ENCODE assay signal across 21 cellular contexts in the genomic region with DNA sequence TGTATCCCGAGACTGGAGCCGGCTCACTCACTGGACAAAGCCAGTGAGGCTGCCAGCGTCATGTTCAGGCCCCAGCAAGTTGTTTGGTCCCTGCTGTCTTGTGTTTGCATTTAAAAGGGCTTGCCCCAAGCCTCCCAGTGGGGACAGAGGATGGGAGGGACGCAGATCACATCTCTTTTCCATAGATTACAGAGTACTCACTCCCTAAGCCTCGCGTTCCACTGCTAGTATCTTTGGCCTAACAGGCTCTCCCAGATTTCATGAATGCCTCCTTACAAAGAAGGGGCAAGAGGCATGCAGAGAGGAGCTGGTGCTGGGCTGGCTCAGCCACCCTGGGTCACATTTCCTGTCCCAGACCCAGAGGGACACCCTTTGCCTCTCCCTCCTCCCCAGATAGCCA.
"Had no signal": no experiment of that assay in that cellular context is flagged by ENCODE, and none has a peak within 500 bp of the region (broad histone marks: within the 10 kb centered on the region; RNA-seq: fewer than 3 reads in every experiment).

No MANE protein-coding gene starts in this region.

- ATAC-seq: activated T-cell treated with anti-CD3 and anti-CD28 coated beads, Interleukin-2, amount 50 U/mL, for 4 hours; gastroesophageal sphincter; heart right ventricle; left lobe of liver; naive thymus-derived CD4-positive, alpha-beta T cell; stimulated activated naive B cell treated with anti-CD40 and anti-IgM and Interleukin-4, amounts not matched to agents 10 μg/mL and 1 μg/mL and 100 μg/mL, for 72 hours had no signal

- H3K4me3 ChIP-seq: colonic mucosa, dorsolateral prefrontal cortex, gastroesophageal sphincter, heart right ventricle, lung, prostate gland, transverse colon, vagina had no signal

- H3K27ac ChIP-seq: colonic mucosa, dorsolateral prefrontal cortex, epithelial cell of prostate, gastroesophageal sphincter, heart right ventricle, prostate gland, transverse colon, vagina, VCaP had no signal

- H3K36me3 ChIP-seq: colonic mucosa, gastroesophageal sphincter, heart right ventricle, prostate gland, transverse colon, vagina had no signal

- H3K4me3 Mint-ChIP-seq: activated CD4-positive, alpha-beta T cell treated with anti-CD3 and anti-CD28 coated beads, Interleukin-2, amount 10 ng/mL, durations not matched to agents 7 days and 5 days; activated naive CD4-positive, alpha-beta T cell treated with anti-CD3 and anti-CD28 coated beads, Interleukin-2, amount 10 ng/mL, durations not matched to agents 7 days and 5 days; activated T-cell treated with anti-CD3 and anti-CD28 coated beads, Interleukin-2, amount 50 U/mL, for 4 hours; naive thymus-derived CD4-positive, alpha-beta T cell; stimulated activated naive B cell treated with anti-CD40 and anti-IgM and Interleukin-4, amounts not matched to agents 10 μg/mL and 1 μg/mL and 100 μg/mL, for 72 hours had no signal

- H3K36me3 Mint-ChIP-seq: activated naive CD4-positive, alpha-beta T cell treated with anti-CD3 and anti-CD28 coated beads, Interleukin-2, amount 10 ng/mL, durations not matched to agents 7 days and 5 days; naive thymus-derived CD4-positive, alpha-beta T cell; stimulated activated naive B cell treated with anti-CD40 and anti-IgM and Interleukin-4, amounts not matched to agents 10 μg/mL and 1 μg/mL and 100 μg/mL, for 72 hours had no signal

- H3K27me3 ChIP-seq: colonic mucosa, transverse colon, vagina had no signal

- H3K9me3 Mint-ChIP-seq: activated CD4-positive, alpha-beta T cell treated with anti-CD3 and anti-CD28 coated beads, Interleukin-2, amount 10 ng/mL, durations not matched to agents 7 days and 5 days; activated naive CD4-positive, alpha-beta T cell treated with anti-CD3 and anti-CD28 coated beads, Interleukin-2, amount 10 ng/mL, durations not matched to agents 7 days and 5 days; activated T-cell treated with anti-CD3 and anti-CD28 coated beads, Interleukin-2, amount 50 U/mL, for 4 hours; stimulated activated naive B cell treated with anti-CD40 and anti-IgM and Interleukin-4, amounts not matched to agents 10 μg/mL and 1 μg/mL and 100 μg/mL, for 72 hours had no signal

- H3K4me1 ChIP-seq: colonic mucosa, gastroesophageal sphincter, heart right ventricle, prostate gland, transverse colon, vagina had no signal

- H3K4me1 Mint-ChIP-seq: activated CD4-positive, alpha-beta T cell treated with anti-CD3 and anti-CD28 coated beads, Interleukin-2, amount 10 ng/mL, durations not matched to agents 7 days and 5 days; activated naive CD4-positive, alpha-beta T cell treated with anti-CD3 and anti-CD28 coated beads, Interleukin-2, amount 10 ng/mL, durations not matched to agents 7 days and 5 days had no signal

- H3K27ac Mint-ChIP-seq: activated CD4-positive, alpha-beta T cell treated with anti-CD3 and anti-CD28 coated beads, Interleukin-2, amount 10 ng/mL, durations not matched to agents 7 days and 5 days; activated naive CD4-positive, alpha-beta T cell treated with anti-CD3 and anti-CD28 coated beads, Interleukin-2, amount 10 ng/mL, durations not matched to agents 7 days and 5 days; naive thymus-derived CD4-positive, alpha-beta T cell; stimulated activated naive B cell treated with anti-CD40 and anti-IgM and Interleukin-4, amounts not matched to agents 10 μg/mL and 1 μg/mL and 100 μg/mL, for 72 hours had no signal

- DNase-seq: activated CD4-positive, alpha-beta T cell treated with anti-CD3 and anti-CD28 coated beads, Interleukin-2, amount 10 ng/mL, durations not matched to agents 7 days and 5 days; activated CD4-positive, CD25-positive, alpha-beta regulatory T cell treated with anti-CD3 and anti-CD28 coated beads, Interleukin-2, amount 50 U/mL, for 72 hours; activated CD8-positive, alpha-beta memory T cell treated with anti-CD3 and anti-CD28 coated beads, Interleukin-2, amount 50 U/mL, for 48 hours; activated naive CD4-positive, alpha-beta T cell treated with anti-CD3 and anti-CD28 coated beads, Interleukin-2, amount 10 ng/mL, durations not matched to agents 7 days and 5 days; activated T-cell treated with anti-CD3 and anti-CD28 coated beads, Interleukin-2, amount 50 U/mL, for 4 hours; amygdala; colonic mucosa; dorsolateral prefrontal cortex; heart right ventricle; naive thymus-derived CD4-positive, alpha-beta T cell; stimulated activated CD4-positive, alpha-beta T cell treated with anti-CD3 and anti-CD28 coated beads, Interleukin-2, amount 100 ng/mL, for 48 hours; stimulated activated CD8-positive, alpha-beta memory T cell treated with anti-CD3 and anti-CD28 coated beads, Interleukin-4, amount 100 ng/mL, for 48 hours; stimulated activated naive B cell treated with anti-CD40 and anti-IgM and Interleukin-4, amounts not matched to agents 10 μg/mL and 1 μg/mL and 100 μg/mL, for 72 hours; transverse colon had no signal

- H3K9me3 ChIP-seq: colonic mucosa, gastroesophageal sphincter, heart right ventricle, prostate gland, transverse colon, vagina had no signal
